Comparison of ENCODE assay signal across 14 cellular contexts in the genomic region with DNA sequence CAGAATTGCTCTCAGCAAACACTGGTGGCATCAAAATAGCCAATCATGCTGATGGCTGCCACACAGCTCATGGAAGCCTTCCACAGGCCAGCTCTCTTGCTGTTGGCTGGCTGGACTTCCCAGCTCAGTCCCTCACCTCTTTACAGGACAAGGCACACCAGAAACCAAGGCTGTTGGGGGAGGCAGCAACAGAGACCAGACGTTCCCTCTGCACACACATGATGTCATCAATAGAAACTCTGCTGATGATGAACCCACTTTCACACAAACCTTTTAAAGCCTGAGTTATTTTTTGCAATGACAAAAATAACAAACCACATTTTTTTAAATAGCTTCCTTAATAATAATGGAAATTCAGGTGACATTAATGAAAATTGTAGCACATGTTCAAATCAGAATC.
DNase-seq lines count a peak whose midpoint lies in the region; ATAC-seq and TF ChIP-seq lines count a peak whose summit lies in the region.
"Had no signal": no experiment of that assay in that cellular context is flagged by ENCODE, and none has a peak within 500 bp of the region (broad histone marks: within the 10 kb centered on the region; RNA-seq: fewer than 3 reads in every experiment).

No MANE protein-coding gene starts in this region.

- ATAC-seq in GM19372 (IDR thresholded peaks at IDR 0.05; ENCODE audit: low read depth, unreplicated experiment) (peak; percentile 62), HG03039 (IDR thresholded peaks at IDR 0.05; ENCODE audit: unreplicated experiment) (peak; percentile 66), HG03571 (IDR thresholded peaks at IDR 0.05; ENCODE audit: unreplicated experiment) (no peak)
- ATAC-seq in stimulated activated effector memory CD8-positive, alpha-beta T cell treated with anti-CD3 and anti-CD28 coated beads, Interleukin-12 subunit alpha, Interleukin-12 subunit beta, amount 100 ng/mL, for 72 hours = no peak

- H3K9me3 Mint-ChIP-seq in Caco-2 (ENCODE audit: unreplicated experiment) (no peaks in the 10 kb centered on the region), brain (peaks cover 0 to 6% (median 0%) of the 10 kb centered on the region in 5 experiments)
- H3K9me3 Mint-ChIP-seq in stimulated activated effector memory CD8-positive, alpha-beta T cell treated with anti-CD3 and anti-CD28 coated beads, Interleukin-12 subunit alpha, Interleukin-12 subunit beta, amount 100 ng/mL, for 72 hours = no peaks in the 10 kb centered on the region
- H3K9me3 Mint-ChIP-seq: activated naive CD8-positive, alpha-beta T cell treated with anti-CD3 and anti-CD28 coated beads, Interleukin-2, amount 10 ng/mL, durations not matched to agents 7 days and 5 days; central memory CD8-positive, alpha-beta T cell had no signal

- no peaks in the 10 kb centered on the region for H3K36me3 ChIP-seq in Caco-2 (ENCODE audit: control insufficient read depth, insufficient read depth, low read length)
- H3K36me3 ChIP-seq: Peyer's patch had no signal

- no peaks in the 10 kb centered on the region for H3K9me3 ChIP-seq in Caco-2
- H3K9me3 ChIP-seq: Peyer's patch had no signal

- intact Hi-C loops in Caco-2 (cut with micrococcal nuclease; ENCODE audit: unreplicated experiment) = no loop called here

- no peaks in the 10 kb centered on the region for H3K36me3 Mint-ChIP-seq in Caco-2 (ENCODE audit: insufficient read depth, unreplicated experiment)
- no peaks in the 10 kb centered on the region for H3K36me3 Mint-ChIP-seq in brain
- H3K36me3 Mint-ChIP-seq in stimulated activated effector memory CD8-positive, alpha-beta T cell treated with anti-CD3 and anti-CD28 coated beads, Interleukin-12 subunit alpha, Interleukin-12 subunit beta, amount 100 ng/mL, for 72 hours = no peaks in the 10 kb centered on the region
- H3K36me3 Mint-ChIP-seq: activated naive CD8-positive, alpha-beta T cell treated with anti-CD3 and anti-CD28 coated beads, Interleukin-2, amount 10 ng/mL, durations not matched to agents 7 days and 5 days had no signal

- no peak overlapping the region for H3K4me3 ChIP-seq in Caco-2 (ENCODE audit: low read depth, low read length)
- H3K4me3 ChIP-seq: Peyer's patch had no signal

- TF ChIP-seq CTCF in Caco-2 (IDR thresholded peaks at IDR 0.05; ENCODE audit: insufficient read depth in 1 of 2, low read depth in 1 of 2, low read length in 1 of 2, severe bottlenecking in 1 of 2, unreplicated experiment in 1 of 2) (no peak), brain (conservative IDR thresholded peaks at IDR 0.05) (no peak)

- DNase-seq in Caco-2 = no peak
- no peak for DNase-seq in activated CD4-positive, CD25-positive, alpha-beta regulatory T cell treated with anti-CD3 and anti-CD28 coated beads, Interleukin-2, amount 50 U/mL, for 72 hours
- DNase-seq in stimulated activated effector memory CD8-positive, alpha-beta T cell treated with anti-CD3 and anti-CD28 coated beads, Interleukin-12 subunit alpha, Interleukin-12 subunit beta, amount 100 ng/mL, for 72 hours (ENCODE audit: low spot score in 2 of 2) = no peak
- DNase-seq in stimulated activated CD4-positive, alpha-beta T cell treated with anti-CD3 and anti-CD28 coated beads, Interleukin-15, amount 100 ng/mL, for 24 hours = no peak
- DNase-seq: activated naive CD8-positive, alpha-beta T cell treated with anti-CD3 and anti-CD28 coated beads, Interleukin-2, amount 10 ng/mL, durations not matched to agents 7 days and 5 days; Kasumi-1; NCI-H510A; Peyer's patch; substantia nigra had no signal

- no peaks in the 10 kb centered on the region for H3K27me3 Mint-ChIP-seq in Caco-2 (ENCODE audit: insufficient read depth, unreplicated experiment)
- H3K27me3 Mint-ChIP-seq in brain = no peaks in the 10 kb centered on the region

- CTCF ChIA-PET in Caco-2 (lab: Charles Lee) = no interaction called here

- no peaks in the 10 kb centered on the region for H3K27me3 ChIP-seq in Caco-2 (replicated peaks; ENCODE audit: control insufficient read depth, insufficient read depth, low read length)
- H3K27me3 ChIP-seq: Peyer's patch had no signal

- no peaks in the 10 kb centered on the region for H3K4me1 ChIP-seq in Caco-2
- H3K4me1 ChIP-seq: Peyer's patch had no signal

- no TSS peak for BruUV-seq in Caco-2 (replicated peaks; lab: Mats Ljungman, UMichigan)

- H3K4me3 Mint-ChIP-seq in Caco-2 (ENCODE audit: unreplicated experiment) = no peak overlapping the region
- peak overlapping the region in 1 of 5 experiments; percentile 60 for H3K4me3 Mint-ChIP-seq in brain
- H3K4me3 Mint-ChIP-seq in stimulated activated effector memory CD8-positive, alpha-beta T cell treated with anti-CD3 and anti-CD28 coated beads, Interleukin-12 subunit alpha, Interleukin-12 subunit beta, amount 100 ng/mL, for 72 hours = no peak overlapping the region
- H3K4me3 Mint-ChIP-seq: activated naive CD8-positive, alpha-beta T cell treated with anti-CD3 and anti-CD28 coated beads, Interleukin-2, amount 10 ng/mL, durations not matched to agents 7 days and 5 days; central memory CD8-positive, alpha-beta T cell had no signal

- POLR2A ChIA-PET in Caco-2 (lab: Charles Lee) = no interaction called here

- H3K27ac Mint-ChIP-seq in Caco-2 (ENCODE audit: unreplicated experiment) (peak overlapping the region; percentile 40), brain (peak overlapping the region in 3 of 5 experiments; percentile 57 to 86 (median 72))
- H3K27ac Mint-ChIP-seq in stimulated activated effector memory CD8-positive, alpha-beta T cell treated with anti-CD3 and anti-CD28 coated beads, Interleukin-12 subunit alpha, Interleukin-12 subunit beta, amount 100 ng/mL, for 72 hours = no peak overlapping the region
- H3K27ac Mint-ChIP-seq: activated naive CD8-positive, alpha-beta T cell treated with anti-CD3 and anti-CD28 coated beads, Interleukin-2, amount 10 ng/mL, durations not matched to agents 7 days and 5 days had no signal

- H3K4me1 Mint-ChIP-seq in Caco-2 (ENCODE audit: low read depth, unreplicated experiment) (peaks cover 24% of the 10 kb centered on the region), brain (peaks cover 21% of the 10 kb centered on the region)
- no peaks in the 10 kb centered on the region for H3K4me1 Mint-ChIP-seq in stimulated activated effector memory CD8-positive, alpha-beta T cell treated with anti-CD3 and anti-CD28 coated beads, Interleukin-12 subunit alpha, Interleukin-12 subunit beta, amount 100 ng/mL, for 72 hours
- H3K4me1 Mint-ChIP-seq: activated naive CD8-positive, alpha-beta T cell treated with anti-CD3 and anti-CD28 coated beads, Interleukin-2, amount 10 ng/mL, durations not matched to agents 7 days and 5 days; central memory CD8-positive, alpha-beta T cell had no signal

Comparison
In these comparisons a context has a peak if more than half of its experiments do, and no peak if none do; other contexts are left out.
1. ATAC-seq: peak in GM19372 (single experiment) and HG03039 (single experiment); none in stimulated activated effector memory CD8-positive, alpha-beta T cell treated with anti-CD3 and anti-CD28 coated beads, Interleukin-12 subunit alpha, Interleukin-12 subunit beta, amount 100 ng/mL, for 72 hours (single experiment) and HG03571 (single experiment).